In the genomic region with DNA sequence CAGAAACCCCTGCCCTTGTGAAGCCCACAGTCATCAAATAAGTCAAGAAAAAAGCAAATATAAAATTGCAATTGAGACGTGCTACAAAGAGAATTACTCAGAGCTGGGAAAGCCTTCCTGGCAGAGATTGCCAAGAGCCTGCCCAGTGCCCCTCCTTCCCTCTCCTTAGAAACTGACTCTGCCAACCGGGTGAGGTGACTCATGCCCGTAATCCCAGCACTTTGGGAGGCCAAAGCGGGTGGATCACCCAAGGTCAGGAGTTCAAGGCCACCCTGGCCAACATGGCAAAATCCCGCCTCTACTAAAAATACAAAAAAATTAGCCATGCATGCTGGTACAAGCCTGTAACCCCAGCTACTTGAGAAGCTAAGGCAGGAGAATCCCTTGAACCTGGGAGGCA, we compare ENCODE assay signal across 11 cellular contexts.
DNase-seq lines count a peak whose midpoint lies in the region; ATAC-seq and TF ChIP-seq lines count a peak whose summit lies in the region.
"Had no signal": no experiment of that assay in that cellular context is flagged by ENCODE, and none has a peak within 500 bp of the region (broad histone marks: within the 10 kb centered on the region; RNA-seq: fewer than 3 reads in every experiment).

No MANE protein-coding gene starts in this region.

- H3K4me1 ChIP-seq in mucosa of descending colon (ENCODE audit: low read depth): no peaks in the 10 kb centered on the region
- H3K4me1 ChIP-seq: transverse colon had no signal

- no TSS peak for BruUV-seq in Calu3 (replicated peaks; lab: Mats Ljungman, UMichigan)

- CTCF ChIA-PET in Calu3 (lab: Charles Lee): interaction anchor here (0.6 to 1.4 kb wide), 2 partner anchors 28 to 53 kb away, joined by 3 read pairs; no protein-coding TSS in a partner anchor

- no peak overlapping the region for H3K4me3 ChIP-seq in mucosa of descending colon
- H3K4me3 ChIP-seq: transverse colon had no signal

- no peaks in the 10 kb centered on the region for H3K36me3 Mint-ChIP-seq in Calu3 (ENCODE audit: insufficient read depth, unreplicated experiment)
- H3K36me3 Mint-ChIP-seq: mesothelial cell of epicardium had no signal

- H3K4me1 Mint-ChIP-seq in Calu3 (ENCODE audit: low read depth, unreplicated experiment): no peaks in the 10 kb centered on the region

- H3K9me3 ChIP-seq in mucosa of descending colon: no peaks in the 10 kb centered on the region
- H3K9me3 ChIP-seq: transverse colon had no signal

- ATAC-seq in mucosa of descending colon: peak; percentile 32
- ATAC-seq in GM21529 (IDR thresholded peaks at IDR 0.05; ENCODE audit: unreplicated experiment): no peak

- H3K4me3 Mint-ChIP-seq in Calu3 (ENCODE audit: low read depth, unreplicated experiment): no peak overlapping the region
- H3K4me3 Mint-ChIP-seq: mesothelial cell of epicardium had no signal

- TF ChIP-seq CTCF in Calu3 (IDR thresholded peaks at IDR 0.05; ENCODE audit: unreplicated experiment) (no peak), mucosa of descending colon (IDR thresholded peaks at IDR 0.05) (no peak)

- no peaks in the 10 kb centered on the region for H3K36me3 ChIP-seq in mucosa of descending colon (ENCODE audit: low read depth)
- H3K36me3 ChIP-seq: transverse colon had no signal

- no peak overlapping the region for H3K27ac Mint-ChIP-seq in Calu3 (ENCODE audit: unreplicated experiment)
- H3K27ac Mint-ChIP-seq: mesothelial cell of epicardium had no signal

- peaks cover 100% of the 10 kb centered on the region for H3K27me3 Mint-ChIP-seq in Calu3 (ENCODE audit: unreplicated experiment)

- intact Hi-C loops in Calu3 (cut with micrococcal nuclease; ENCODE audit: unreplicated experiment) (no loop called here), mucosa of descending colon (cut with DNase I, micrococcal nuclease) (no loop called here)

- DNase-seq in Calu3: peak; percentile 28
- peak; percentile 17 for DNase-seq in MV-4-11 (lab: John Stamatoyannopoulos, UW)
- DNase-seq in dedifferentiated amniotic fluid mesenchymal stem cell (ENCODE audit: extremely low spot score): peak; percentile 91
- peak in 1 of 3 donors; percentile 30 for DNase-seq in mucosa of descending colon
- DNase-seq in NCI-H82 treated with DMSO at 0.1 percent for 48 hours (lab: John Stamatoyannopoulos, UW; ENCODE audit: unreplicated experiment): no peak
- DNase-seq in NCI-H1930 (lab: John Stamatoyannopoulos, UW): no peak
- no peak for DNase-seq in NCI-H187 (lab: John Stamatoyannopoulos, UW)
- DNase-seq: DMS79 treated with DMSO at 0.1 percent for 48 hours, transverse colon had no signal

- H3K9me3 Mint-ChIP-seq in Calu3 (ENCODE audit: low read depth, unreplicated experiment): no peaks in the 10 kb centered on the region

Comparison
In these comparisons a context has a peak if more than half of its experiments do, and no peak if none do; other contexts are left out.
1. DNase-seq: peak in Calu3 (single experiment), MV-4-11 (single experiment) and dedifferentiated amniotic fluid mesenchymal stem cell (single experiment); none in NCI-H82 treated with DMSO at 0.1 percent for 48 hours (single experiment), NCI-H1930 (0 of 2) and NCI-H187 (0 of 2).